ENCODE assay signal across 8 cellular contexts in the genomic region with DNA sequence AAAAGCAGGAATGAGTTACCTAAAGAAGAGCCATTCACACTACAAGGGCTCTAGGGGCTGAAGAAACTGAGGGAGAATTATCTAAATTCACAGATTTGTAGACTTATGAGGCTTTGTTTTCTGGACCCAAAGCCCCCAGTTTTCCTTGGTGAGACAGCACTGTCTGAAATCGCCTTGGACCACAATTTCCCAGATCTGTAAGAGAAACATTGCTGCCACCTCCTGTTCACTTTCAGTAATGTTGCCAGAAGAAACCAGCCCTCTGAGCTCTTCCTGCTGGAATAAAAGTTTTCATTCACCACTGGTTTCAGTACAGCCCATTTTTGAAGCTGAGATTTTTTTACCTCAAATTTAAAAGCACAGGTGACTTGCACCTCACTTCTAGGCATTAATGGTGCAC.
DNase-seq lines count a peak whose midpoint lies in the region; ATAC-seq, FAIRE-seq and TF ChIP-seq lines count a peak whose summit lies in the region.

No MANE protein-coding gene starts in this region.

- no peak overlapping the region for H2BK12ac ChIP-seq in H1 (ENCODE audit: low read depth, low read length)

- H3K4ac ChIP-seq in H1 (replicated peaks; ENCODE audit: insufficient read length, low read depth, low read length), result no peak overlapping the region

- in situ Hi-C loops in GM13976 (cut with MboI; ENCODE audit: low sequenced_read_pairs, unreplicated experiment), result no loop called here

- H3K9ac ChIP-seq in H1 (replicated peaks in 1 of 4; ENCODE audit: extremely low read depth in 1 of 4, low read depth in 3 of 4, low read length in 3 of 4), result no peak overlapping the region

- H3K56ac ChIP-seq in H1 (replicated peaks; ENCODE audit: insufficient read length, low read depth, low read length), result no peak overlapping the region

- H2AFZ ChIP-seq in PC-9 (no peak overlapping the region), H1 (ENCODE audit: low read length) (0 out of 2 replicates have a peak overlapping the region, but pooled peaks have one; percentile 83)

- H3K23ac ChIP-seq in H1 (ENCODE audit: insufficient read length), result no peak overlapping the region

- H3K14ac ChIP-seq in H1 (ENCODE audit: insufficient read length), result no peak overlapping the region

- no peaks in the 10 kb centered on the region for H4K20me1 ChIP-seq in PC-9 (ENCODE audit: insufficient read depth)
- no peaks in the 10 kb centered on the region for H4K20me1 ChIP-seq in H1 (replicated peaks in 1 of 2; ENCODE audit: control insufficient read depth in 1 of 2, insufficient read depth in 2 of 2, low read length in 2 of 2)

- H3K9me3 ChIP-seq in AG04450 (ENCODE audit: control insufficient read depth, insufficient read depth, low read length) (no peaks in the 10 kb centered on the region), PC-9 (ENCODE audit: insufficient read depth, low read depth) (no peaks in the 10 kb centered on the region), H1 (ENCODE audit: insufficient read depth in 2 of 2, low read depth in 1 of 2, low read length in 1 of 2) (no peaks in the 10 kb centered on the region)

- peaks cover 7% of the 10 kb centered on the region for H3K27me3 Mint-ChIP-seq in memory B cell
- H3K27me3 Mint-ChIP-seq in natural killer cell treated with Interleukin-12 subunit alpha and Interleukin-12 subunit beta and Interleukin-15 and Interleukin-18, amount 100 ng/mL, for 72 hours, result peaks cover 14% of the 10 kb centered on the region in 2 donors

- no peaks in the 10 kb centered on the region for H3K36me3 Mint-ChIP-seq in memory B cell
- H3K36me3 Mint-ChIP-seq in natural killer cell treated with Interleukin-12 subunit alpha and Interleukin-12 subunit beta and Interleukin-15 and Interleukin-18, amount 100 ng/mL, for 72 hours, result no peaks in the 10 kb centered on the region

- H4K5ac ChIP-seq in H1 (ENCODE audit: insufficient read length, low read depth, low read length), result no peak overlapping the region

- no peak overlapping the region for H3K4me3 Mint-ChIP-seq in memory B cell
- H3K4me3 Mint-ChIP-seq in natural killer cell treated with Interleukin-12 subunit alpha and Interleukin-12 subunit beta and Interleukin-15 and Interleukin-18, amount 100 ng/mL, for 72 hours, result no peak overlapping the region

- CTCF ChIA-PET in AG04450 (lab: Charles Lee) (interaction anchor here (0.6 to 8.2 kb wide), 34 partner anchors 9 to 1809 kb away, joined by 3 to 268 read pairs (median 4); no protein-coding TSS in a partner anchor), PC-9 (lab: Charles Lee) (no interaction called here), H1 (lab: Charles Lee; ENCODE audit: partially characterized antibody) (interaction anchor here (0.6 to 16.8 kb wide), 44 partner anchors 8 to 833 kb away, joined by 3 to 266 read pairs (median 3); a partner anchor contains a TSS)

- peak; percentile 96 for FAIRE-seq in H1 (lab: Jason Lieb, UNC)

- no peak overlapping the region for H3K4me2 ChIP-seq in PC-9
- no peak overlapping the region for H3K4me2 ChIP-seq in H1 (ENCODE audit: insufficient read depth in 1 of 2, low read depth in 2 of 2, low read length in 2 of 2)

- H3K27ac ChIP-seq in AG04450 (ENCODE audit: low read depth, low read length) (no peak overlapping the region), PC-9 (no peak overlapping the region), H1 (ENCODE audit: low read depth, low read length) (no peak overlapping the region)

- H2BK5ac ChIP-seq in H1 (ENCODE audit: low read depth, low read length), result no peak overlapping the region

- intact Hi-C loops in PC-9 (cut with micrococcal nuclease; ENCODE audit: unreplicated experiment), result loop anchor here (2.0 to 10.0 kb wide), 3 partner anchors 695 to 1518 kb away; no protein-coding TSS in a partner anchor

- ATAC-seq in memory B cell (ENCODE audit: low read depth) (peak; percentile 31), GM21447 (IDR thresholded peaks at IDR 0.05; ENCODE audit: unreplicated experiment) (no peak)
- no peak for ATAC-seq in natural killer cell treated with Interleukin-12 subunit alpha and Interleukin-12 subunit beta and Interleukin-15 and Interleukin-18, amount 100 ng/mL, for 72 hours

- H3K9me2 ChIP-seq in PC-9 (ENCODE audit: insufficient read depth), result no peaks in the 10 kb centered on the region

- TF ChIP-seq RAD21 in H1 (IDR thresholded peaks at IDR 0.05 in 1 of 2, conservative IDR thresholded peaks at IDR 0.05 in 1 of 2; ENCODE audit: low read depth in 2 of 2, low read length in 2 of 2), result peak; percentile 92 to 93

- WGBS in H1 (ENCODE audit: extremely low coverage in 1 of 2, insufficient coverage in 1 of 2, insufficient read length in 1 of 2, insufficient replicate concordance in 2 of 2, low coverage in 1 of 2, low lambda C conversion rate in 2 of 2, missing lambda C conversion rate in 1 of 2), 2 experiments, result 7% methylated on average over 1 of the region's 1 CpG; no CpG with 5 or more reads in 1 of the 2 experiments

- no peaks in the 10 kb centered on the region for H3K4me1 Mint-ChIP-seq in memory B cell
- no peaks in the 10 kb centered on the region for H3K4me1 Mint-ChIP-seq in natural killer cell treated with Interleukin-12 subunit alpha and Interleukin-12 subunit beta and Interleukin-15 and Interleukin-18, amount 100 ng/mL, for 72 hours (ENCODE audit: low read depth in 2 of 2)

- peak; percentile 77 for TF ChIP-seq CTCF in AG04450 (IDR thresholded peaks at IDR 0.05; ENCODE audit: low read depth, low read length)
- TF ChIP-seq CTCF in GM13976 (IDR thresholded peaks at IDR 0.05; ENCODE audit: borderline replicate concordance, control extremely low read depth, extremely low read depth, insufficient read depth, missing control alignments), result peak; percentile 45
- TF ChIP-seq CTCF in PC-9 (conservative IDR thresholded peaks at IDR 0.05), result peak; percentile 72
- TF ChIP-seq CTCF in H1 (IDR thresholded peaks at IDR 0.05; ENCODE audit: control extremely low read depth in 1 of 3, insufficient read depth in 1 of 3, low read depth in 1 of 3, low read length in 3 of 3), result peak in 2 of 3 experiments; percentile 75 to 84; a peak in 3 of 4 replicates

- H2BK15ac ChIP-seq in H1 (ENCODE audit: low read length), result no peak overlapping the region

- H3K4me3 ChIP-seq in AG04450 (ENCODE audit: low read depth, low read length) (no peak overlapping the region), PC-9 (no peak overlapping the region), H1 (ENCODE audit: extremely low read depth in 1 of 4, insufficient read depth in 2 of 4, low read depth in 3 of 4, low read length in 4 of 4) (no peak overlapping the region)

- H3K27ac Mint-ChIP-seq in memory B cell, result no peak overlapping the region
- H3K27ac Mint-ChIP-seq in natural killer cell treated with Interleukin-12 subunit alpha and Interleukin-12 subunit beta and Interleukin-15 and Interleukin-18, amount 100 ng/mL, for 72 hours, result no peak overlapping the region

- H4K91ac ChIP-seq in H1 (replicated peaks; ENCODE audit: insufficient read length, low read length), result no peak overlapping the region

- no peak overlapping the region for H3K18ac ChIP-seq in H1 (ENCODE audit: extremely low read depth, low read length)

- H2AK5ac ChIP-seq in H1 (ENCODE audit: low read depth, low read length), result no peak overlapping the region

- H3K27me3 ChIP-seq in AG04450 (ENCODE audit: control insufficient read depth, insufficient read depth, low read length) (no peaks in the 10 kb centered on the region), PC-9 (ENCODE audit: insufficient read depth, low read depth) (no peaks in the 10 kb centered on the region), H1 (replicated peaks in 1 of 4; ENCODE audit: control insufficient read depth in 3 of 4, extremely low read depth in 1 of 4, insufficient read depth in 3 of 4, low read length in 3 of 4) (no peaks in the 10 kb centered on the region; a peak in 1 of 7 replicates)

- no peaks in the 10 kb centered on the region for H3K23me2 ChIP-seq in H1 (ENCODE audit: low read depth, low read length)

- TF ChIP-seq POLR2A in H1 (IDR thresholded peaks at IDR 0.05; ENCODE audit: control extremely low read depth in 1 of 2, low read depth in 2 of 2, low read length in 2 of 2), result no peak

- no peaks in the 10 kb centered on the region for H3K79me2 ChIP-seq in PC-9 (ENCODE audit: low read depth)
- no peaks in the 10 kb centered on the region for H3K79me2 ChIP-seq in H1 (ENCODE audit: control insufficient read depth in 1 of 2, insufficient read depth in 2 of 2, low read length in 2 of 2)

- DNase-seq in AG04450 (ENCODE audit: low read depth, low spot score), result peak; percentile 32
- DNase-seq in GM13976 (ENCODE audit: low spot score), result peak; percentile 50
- DNase-seq in HuH-7.5 (ENCODE audit: low spot score), result peak; percentile 11
- DNase-seq in PC-9, result peak in 1 of 2 experiments; percentile 3
- DNase-seq in H1 (ENCODE audit: low read depth in 1 of 2, low spot score in 2 of 2), result peak in 1 of 2 experiments; percentile 64
- DNase-seq in memory B cell (ENCODE audit: low spot score in 2 of 2), result peak; percentile 14 to 26
- no peak for DNase-seq in natural killer cell treated with Interleukin-12 subunit alpha and Interleukin-12 subunit beta and Interleukin-15 and Interleukin-18, amount 100 ng/mL, for 72 hours (ENCODE audit: low spot score)

- no peak overlapping the region for H4K8ac ChIP-seq in H1 (ENCODE audit: extremely low read depth, insufficient read depth, low read length)

- no peak overlapping the region for H2BK20ac ChIP-seq in H1 (ENCODE audit: low read length)

- no peak for TF ChIP-seq EP300 in H1 (IDR thresholded peaks at IDR 0.05; ENCODE audit: borderline replicate concordance in 1 of 2, low read depth in 2 of 2, low read length in 2 of 2)

- no peak overlapping the region for H2BK120ac ChIP-seq in H1 (replicated peaks; ENCODE audit: low read depth, low read length)

- H3K36me3 ChIP-seq in PC-9 (ENCODE audit: low read depth), result no peaks in the 10 kb centered on the region
- H3K36me3 ChIP-seq in H1 (ENCODE audit: control insufficient read depth in 2 of 4, insufficient read depth in 4 of 4, low read length in 3 of 4), result no peaks in the 10 kb centered on the region

- no peaks in the 10 kb centered on the region for H3K4me1 ChIP-seq in PC-9 (replicated peaks; ENCODE audit: insufficient read depth)
- peaks cover 0 to 2% (median under 1%) of the 10 kb centered on the region in 4 experiments; a peak in 2 of 7 replicates for H3K4me1 ChIP-seq in H1 (replicated peaks in 1 of 4; ENCODE audit: control insufficient read depth in 3 of 4, insufficient read depth in 4 of 4, low read length in 3 of 4)

- no peaks in the 10 kb centered on the region for H3K9me3 Mint-ChIP-seq in memory B cell
- no peaks in the 10 kb centered on the region for H3K9me3 Mint-ChIP-seq in natural killer cell treated with Interleukin-12 subunit alpha and Interleukin-12 subunit beta and Interleukin-15 and Interleukin-18, amount 100 ng/mL, for 72 hours

- H3F3A ChIP-seq in PC-9 (ENCODE audit: insufficient read depth, low read depth), result no peaks in the 10 kb centered on the region

- H3K79me1 ChIP-seq in H1 (ENCODE audit: low read depth, low read length), result no peaks in the 10 kb centered on the region

- POLR2A ChIA-PET in AG04450 (lab: Yijun Ruan, JAX) (no interaction called here), PC-9 (lab: Charles Lee; ENCODE audit: unreplicated experiment) (no interaction called here), H1 (lab: Charles Lee; ENCODE audit: partially characterized antibody) (no interaction called here)

- BruUV-seq in PC-9 (replicated peaks; lab: Mats Ljungman, UMichigan), result no TSS peak

TF ChIP-seq in H1, 55 proteins besides CTCF, POLR2A, EP300 and RAD21 (continues in another document):
- no peak for TF ChIP-seq CBX5 (IDR thresholded peaks at IDR 0.05; ENCODE audit: low read depth, low read length)
- TF ChIP-seq MAFK (IDR thresholded peaks at IDR 0.05; ENCODE audit: low read depth, low read length), result no peak
